8 cellular contexts compared by ENCODE assay signal in the genomic region with DNA sequence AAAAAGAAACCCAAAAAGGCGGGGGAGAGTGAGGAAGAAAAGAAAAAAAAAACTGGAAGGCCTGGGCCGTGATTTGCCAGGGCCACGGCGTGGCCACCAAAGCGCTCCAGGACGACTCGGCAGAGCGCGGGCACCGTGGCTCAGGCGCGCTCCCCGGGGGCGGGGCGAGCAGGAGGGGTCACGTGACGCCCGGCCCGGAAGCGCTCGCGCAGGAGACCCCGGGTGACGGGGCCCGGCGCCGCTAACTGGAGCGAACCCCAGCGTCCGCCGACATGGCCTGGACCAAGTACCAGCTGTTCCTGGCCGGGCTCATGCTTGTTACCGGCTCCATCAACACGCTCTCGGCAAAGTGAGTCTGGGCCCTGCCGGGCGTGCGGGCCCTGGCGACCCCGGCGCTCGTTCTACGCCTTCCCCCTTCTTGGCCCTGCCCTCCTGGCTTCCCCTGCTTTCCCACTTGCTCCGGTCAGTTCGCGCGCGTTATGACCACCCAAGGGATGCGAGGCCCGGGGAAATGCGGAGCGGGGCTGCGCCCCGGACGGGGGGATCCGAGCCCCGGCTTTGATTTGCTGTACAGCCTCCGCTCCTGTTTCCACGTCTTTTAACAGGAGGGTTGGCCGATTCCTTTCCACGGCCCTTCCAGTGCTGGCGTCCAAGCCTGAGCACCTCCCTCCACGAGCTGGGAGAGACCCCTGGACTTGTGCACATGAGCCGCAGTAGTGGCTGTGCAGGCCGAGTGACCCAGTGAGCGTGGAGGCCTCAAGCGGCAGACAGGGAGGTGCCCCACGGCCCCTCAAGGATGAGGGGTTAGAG. TPM values are rescaled to one million over a fixed set of nuclear protein-coding genes. Genes with fewer than 3 reads are reported as not detected.
DNase-seq lines count a peak whose midpoint lies in the region; ATAC-seq and TF ChIP-seq lines count a peak whose summit lies in the region.

A gene with protein sequence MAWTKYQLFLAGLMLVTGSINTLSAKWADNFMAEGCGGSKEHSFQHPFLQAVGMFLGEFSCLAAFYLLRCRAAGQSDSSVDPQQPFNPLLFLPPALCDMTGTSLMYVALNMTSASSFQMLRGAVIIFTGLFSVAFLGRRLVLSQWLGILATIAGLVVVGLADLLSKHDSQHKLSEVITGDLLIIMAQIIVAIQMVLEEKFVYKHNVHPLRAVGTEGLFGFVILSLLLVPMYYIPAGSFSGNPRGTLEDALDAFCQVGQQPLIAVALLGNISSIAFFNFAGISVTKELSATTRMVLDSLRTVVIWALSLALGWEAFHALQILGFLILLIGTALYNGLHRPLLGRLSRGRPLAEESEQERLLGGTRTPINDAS (plus strand): TSS at position 207 of the 810 bp plus-strand sequence. CDS start 66 bp downstream, at position 273.

- peaks cover 28% of the 10 kb centered on the region for H3K4me1 ChIP-seq in SJSA1 (replicated peaks)
- peaks cover 0 to 54% (median 28%) of the 10 kb centered on the region in 3 donors for H3K4me1 ChIP-seq in gastroesophageal sphincter
- H3K4me1 ChIP-seq in neutrophil (ENCODE audit: control insufficient read depth in 1 of 2, insufficient read depth in 1 of 2, low read depth in 1 of 2, low read length in 1 of 2), result peaks cover 26 to 31% of the 10 kb centered on the region in 2 experiments

- no peak for TF ChIP-seq EP300 in gastroesophageal sphincter (IDR thresholded peaks at IDR 0.05)

- peaks cover 36% of the 10 kb centered on the region for H3K4me1 Mint-ChIP-seq in activated naive CD4-positive, alpha-beta T cell treated with anti-CD3 and anti-CD28 coated beads, Interleukin-2, amount 10 ng/mL, durations not matched to agents 7 days and 5 days

- H3K27ac ChIP-seq in KOPT-K1 (ENCODE audit: low read depth, low read length, poor library complexity, severe bottlenecking) (peak within 1 kb of the TSS; percentile 69), SJSA1 (peak within 1 kb of the TSS; percentile 83), gastroesophageal sphincter (peak within 1 kb of the TSS; percentile 54 to 95 (median 93)), neutrophil (peak within 1 kb of the TSS; percentile 77)

- TF ChIP-seq CTCF in gastroesophageal sphincter (IDR thresholded peaks at IDR 0.05), result peak in 1 of 4 experiments; percentile 34
- no peak for TF ChIP-seq CTCF in neutrophil (IDR thresholded peaks at IDR 0.05)
- no peak for TF ChIP-seq CTCF in subcutaneous adipose tissue (IDR thresholded peaks at IDR 0.05; ENCODE audit: low read depth)

- H3K4me3 Mint-ChIP-seq in activated naive CD4-positive, alpha-beta T cell treated with anti-CD3 and anti-CD28 coated beads, Interleukin-2, amount 10 ng/mL, durations not matched to agents 7 days and 5 days, result peak within 1 kb of the TSS; percentile 90

- DNase-seq in DMS79 (lab: John Stamatoyannopoulos, UW) (peak; percentile 37), SJSA1 (ENCODE audit: low read depth in 1 of 2, low spot score in 2 of 2) (peak; percentile 80 to 85)
- peak; percentile 86 for DNase-seq in activated naive CD4-positive, alpha-beta T cell treated with anti-CD3 and anti-CD28 coated beads, Interleukin-2, amount 10 ng/mL, durations not matched to agents 7 days and 5 days

- H3K36me3 ChIP-seq in KOPT-K1 (ENCODE audit: insufficient read depth, low read length) (peaks cover 7% of the 10 kb centered on the region; the same call in 1 of the 2 replicates), SJSA1 (peaks cover 45% of the 10 kb centered on the region), gastroesophageal sphincter (no peaks in the 10 kb centered on the region), neutrophil (no peaks in the 10 kb centered on the region)

- no peaks in the 10 kb centered on the region for H3K9me3 ChIP-seq in KOPT-K1 (ENCODE audit: insufficient read depth, low read length, poor library complexity, severe bottlenecking)
- no peaks in the 10 kb centered on the region for H3K9me3 ChIP-seq in SJSA1 (replicated peaks)
- no peaks in the 10 kb centered on the region for H3K9me3 ChIP-seq in gastroesophageal sphincter
- no peaks in the 10 kb centered on the region for H3K9me3 ChIP-seq in neutrophil

- H3K27me3 Mint-ChIP-seq in activated naive CD4-positive, alpha-beta T cell treated with anti-CD3 and anti-CD28 coated beads, Interleukin-2, amount 10 ng/mL, durations not matched to agents 7 days and 5 days, result peaks cover 17% of the 10 kb centered on the region

- peaks cover 2% of the 10 kb centered on the region for H3K36me3 Mint-ChIP-seq in activated naive CD4-positive, alpha-beta T cell treated with anti-CD3 and anti-CD28 coated beads, Interleukin-2, amount 10 ng/mL, durations not matched to agents 7 days and 5 days

- TF ChIP-seq POLR2A in gastroesophageal sphincter (IDR thresholded peaks at IDR 0.05), result peak; percentile 86 to 90

- H3K27me3 ChIP-seq in SJSA1 (replicated peaks) (no peaks in the 10 kb centered on the region), gastroesophageal sphincter (no peaks in the 10 kb centered on the region), neutrophil (peaks cover 29% of the 10 kb centered on the region)

- H3K27ac Mint-ChIP-seq in activated naive CD4-positive, alpha-beta T cell treated with anti-CD3 and anti-CD28 coated beads, Interleukin-2, amount 10 ng/mL, durations not matched to agents 7 days and 5 days, result peak within 1 kb of the TSS; percentile 90

- H3K9me3 Mint-ChIP-seq in activated naive CD4-positive, alpha-beta T cell treated with anti-CD3 and anti-CD28 coated beads, Interleukin-2, amount 10 ng/mL, durations not matched to agents 7 days and 5 days, result no peaks in the 10 kb centered on the region

- H3K4me3 ChIP-seq in SJSA1 (peak within 1 kb of the TSS; percentile 86), gastroesophageal sphincter (peak within 1 kb of the TSS; percentile 55 to 71), neutrophil (ENCODE audit: low read depth in 1 of 2, low read length in 1 of 2) (peak within 1 kb of the TSS; percentile 93 to 96)

- ATAC-seq in GM21576 (IDR thresholded peaks at IDR 0.05; ENCODE audit: unreplicated experiment) (peak; percentile 72), gastroesophageal sphincter (peak; percentile 91)

- CTCF ChIA-PET in activated naive CD4-positive, alpha-beta T cell treated with anti-CD3 and anti-CD28 coated beads, Interleukin-2, amount 10 ng/mL, durations not matched to agents 7 days and 5 days (lab: Charles Lee), result interaction anchor here (0.6 to 1.2 kb wide), 2 partner anchors 18 to 24 kb away, joined by 3 read pairs; no protein-coding TSS in a partner anchor

- 0% methylated on average over 7 of the region's 68 CpGs; no CpG with 5 or more reads in 1 of the 2 donors for WGBS in gastroesophageal sphincter (ENCODE audit: low coverage in 1 of 2), 2 donors

RNA-seq across cellular contexts. Expression of the gene that starts here (rescaled TPM):
- total RNA-seq in SJSA1 (2014; rRNA removed; shearing (Covaris generic)), result 35.9 and 55.2 TPM in 2 replicates
- total RNA-seq in gastroesophageal sphincter (10 to 100 TPM; 20.2 to 47.3 (median 38.2) TPM), subcutaneous adipose tissue (10 to 100 TPM; 49.5 to 63.1 (median 51.7) TPM)

Comparison
In these comparisons a context has a peak if more than half of its experiments do, and no peak if none do; other contexts are left out.
1. Peak in every context shown above with its lines: DNase-seq, ATAC-seq, H3K4me3 ChIP-seq and H3K27ac ChIP-seq.